Comparison of ENCODE assay signal across 7 cellular contexts in genomic region chr6:41921712-41921998, GRCh38. TPM values are rescaled to one million over a fixed set of nuclear protein-coding genes. Genes with fewer than 3 reads are reported as not detected.
DNase-seq lines count a peak whose midpoint lies in the region; ATAC-seq and TF ChIP-seq lines count a peak whose summit lies in the region.

No MANE protein-coding gene starts in this region.

- H3K4me1 ChIP-seq in Loucy (ENCODE audit: insufficient read depth, low read length, poor library complexity, severe bottlenecking) (peaks cover 48% of the 10 kb centered on the region), breast epithelium (peaks cover 6 to 11% of the 10 kb centered on the region in 2 donors), lung (ENCODE audit: control insufficient read depth in 2 of 2, insufficient read depth in 2 of 2, low read length in 2 of 2) (peaks cover 3 to 17% of the 10 kb centered on the region in 2 donors), vagina (peaks cover 50% of the 10 kb centered on the region)

- DNase-seq in breast epithelium (ENCODE audit: low spot score in 2 of 2): no peak
- no peak for DNase-seq in lung (ENCODE audit: low spot score)
- no peak for DNase-seq in vagina (ENCODE audit: extremely low spot score in 2 of 2)
- DNase-seq in NCI-H345 treated with DMSO at 0.1 percent for 48 hours (lab: John Stamatoyannopoulos, UW; ENCODE audit: unreplicated experiment): no peak
- no peak for DNase-seq in GDM1 (lab: John Stamatoyannopoulos, UW)

- H3K4me2 ChIP-seq in Loucy (ENCODE audit: low read depth, low read length, poor library complexity, severe bottlenecking): peak overlapping the region; percentile 93

- H3K36me3 ChIP-seq in Loucy (ENCODE audit: insufficient read depth, low read length) (no peaks in the 10 kb centered on the region), breast epithelium (no peaks in the 10 kb centered on the region), lung (ENCODE audit: control insufficient read depth in 2 of 2, insufficient read depth in 2 of 2, low read length in 2 of 2) (peaks cover 0 to 7% of the 10 kb centered on the region in 2 donors), vagina (no peaks in the 10 kb centered on the region)

- no peak for TF ChIP-seq CTCF in Loucy (conservative IDR thresholded peaks at IDR 0.05; ENCODE audit: low read length)
- no peak for TF ChIP-seq CTCF in breast epithelium (IDR thresholded peaks at IDR 0.05)
- no peak for TF ChIP-seq CTCF in lung (IDR thresholded peaks at IDR 0.05; ENCODE audit: control extremely low read depth, extremely low read depth)
- TF ChIP-seq CTCF in vagina (IDR thresholded peaks at IDR 0.05): no peak

- H3K79me2 ChIP-seq in Loucy (ENCODE audit: insufficient read depth, low read length): peaks cover 73% of the 10 kb centered on the region

- H3F3A ChIP-seq in Loucy (ENCODE audit: low read depth): no peaks in the 10 kb centered on the region

- intact Hi-C loops in breast epithelium (cut with DNase I; ENCODE audit: low total_unique reads) (loop anchor here (5.0 to 10.0 kb wide), 2 partner anchors 123 to 374 kb away; partner anchors contain the start of gene FOXP4), vagina (cut with DNase I) (loop anchor here (2.0 kb wide), 1 partner anchor 135 kb away; the partner anchor contains the start of gene TOMM6)

- H3K27me3 ChIP-seq in Loucy (ENCODE audit: insufficient read depth, low read length, poor library complexity, severe bottlenecking) (no peaks in the 10 kb centered on the region), breast epithelium (no peaks in the 10 kb centered on the region), lung (ENCODE audit: control insufficient read depth, insufficient read depth) (no peaks in the 10 kb centered on the region), vagina (no peaks in the 10 kb centered on the region)

- H3K27ac ChIP-seq in breast epithelium (peak overlapping the region; percentile 95 to 99), lung (ENCODE audit: low read depth in 1 of 2, low read length in 1 of 2) (peak overlapping the region; percentile 55 to 89), vagina (peak overlapping the region; percentile 90)

- no peaks in the 10 kb centered on the region for H3K9me3 ChIP-seq in Loucy (ENCODE audit: insufficient read depth, low read depth, low read length)
- no peaks in the 10 kb centered on the region for H3K9me3 ChIP-seq in breast epithelium
- no peaks in the 10 kb centered on the region for H3K9me3 ChIP-seq in lung (ENCODE audit: control insufficient read depth in 2 of 2, insufficient read depth in 1 of 2, low read length in 1 of 2)
- no peaks in the 10 kb centered on the region for H3K9me3 ChIP-seq in vagina

- peak overlapping the region; percentile 86 for H3K9ac ChIP-seq in Loucy (ENCODE audit: low read depth, low read length, poor library complexity, severe bottlenecking)

- H2AFZ ChIP-seq in Loucy (ENCODE audit: low read length): peak overlapping the region; percentile 86

- ATAC-seq in GM21360 (IDR thresholded peaks at IDR 0.05; ENCODE audit: unreplicated experiment) (peak; percentile 13), lung (ENCODE audit: insufficient read depth, low FRiP score) (peak; percentile 10)

- WGBS in lung, 2 donors: 1% methylated on average over 15 to 20 of the region's 20 CpGs

- no peak for TF ChIP-seq POLR2A in breast epithelium (IDR thresholded peaks at IDR 0.05)
- no peak for TF ChIP-seq POLR2A in vagina (IDR thresholded peaks at IDR 0.05)

- peaks cover 31% of the 10 kb centered on the region for H4K20me1 ChIP-seq in Loucy (ENCODE audit: insufficient read depth, low read length, poor library complexity, severe bottlenecking)

- H3K9me2 ChIP-seq in Loucy (replicated peaks; ENCODE audit: low read depth, low read length): no peaks in the 10 kb centered on the region

- peak overlapping the region; percentile 80 for H3K4me3 ChIP-seq in Loucy (ENCODE audit: low read length, poor library complexity, severe bottlenecking)
- H3K4me3 ChIP-seq in breast epithelium: peak overlapping the region; percentile 75 to 88 (median 86)
- H3K4me3 ChIP-seq in lung: peak overlapping the region; percentile 79
- peak overlapping the region; percentile 86 to 97 for H3K4me3 ChIP-seq in vagina

RNA-seq across cellular contexts. Expression of gene BYSL, which starts 0.4 kb away (rescaled TPM):
- 1 to 10 TPM; 7.7 to 8.8 (median 8.6) TPM for total RNA-seq in breast epithelium
- total RNA-seq in lung: 10 to 100 TPM in 1 of 2 donors, 1 to 10 TPM in 1; 9.9 to 19.7 TPM
- 10 to 100 TPM in 1 of 2 donors, 1 to 10 TPM in 1; 8.8 to 20.4 TPM for polyA plus RNA-seq in lung
- total RNA-seq in vagina: 16.0 TPM

RNA-seq across cellular contexts. Expression of gene MED20, which starts 0.7 kb away (rescaled TPM):
- total RNA-seq in breast epithelium (10 to 100 TPM in 1 of 3 donors, 1 to 10 TPM in 2; 9.8 to 16.5 (median 9.8) TPM), lung (10 to 100 TPM; 20.2 to 20.4 TPM), vagina (9.6 TPM)
- 10 to 100 TPM in 1 of 2 donors, 1 to 10 TPM in 1; 7.0 to 10.1 TPM for polyA plus RNA-seq in lung

RNA-seq across cellular contexts. Expression of gene CCND3, which starts 20.0 kb away (rescaled TPM):
- total RNA-seq in breast epithelium (100 to 1,000 TPM; 115 to 297 (median 148) TPM), lung (100 to 1,000 TPM; 124 to 192 TPM), vagina (122 TPM)
- polyA plus RNA-seq in lung: 100 to 1,000 TPM; 120 to 221 TPM

RNA-seq across cellular contexts. Expression of gene USP49, which starts 26.5 kb away (rescaled TPM):
- 1 to 10 TPM; 3.4 to 4.9 (median 4.7) TPM for total RNA-seq in breast epithelium
- total RNA-seq in lung: 1 to 10 TPM; 4.9 to 8.6 TPM
- polyA plus RNA-seq in lung: 1 to 10 TPM; 1.8 to 2.3 TPM
- 9.1 TPM for total RNA-seq in vagina
